Comparison of ENCODE assay signal across 1 cellular context in the genomic region with DNA sequence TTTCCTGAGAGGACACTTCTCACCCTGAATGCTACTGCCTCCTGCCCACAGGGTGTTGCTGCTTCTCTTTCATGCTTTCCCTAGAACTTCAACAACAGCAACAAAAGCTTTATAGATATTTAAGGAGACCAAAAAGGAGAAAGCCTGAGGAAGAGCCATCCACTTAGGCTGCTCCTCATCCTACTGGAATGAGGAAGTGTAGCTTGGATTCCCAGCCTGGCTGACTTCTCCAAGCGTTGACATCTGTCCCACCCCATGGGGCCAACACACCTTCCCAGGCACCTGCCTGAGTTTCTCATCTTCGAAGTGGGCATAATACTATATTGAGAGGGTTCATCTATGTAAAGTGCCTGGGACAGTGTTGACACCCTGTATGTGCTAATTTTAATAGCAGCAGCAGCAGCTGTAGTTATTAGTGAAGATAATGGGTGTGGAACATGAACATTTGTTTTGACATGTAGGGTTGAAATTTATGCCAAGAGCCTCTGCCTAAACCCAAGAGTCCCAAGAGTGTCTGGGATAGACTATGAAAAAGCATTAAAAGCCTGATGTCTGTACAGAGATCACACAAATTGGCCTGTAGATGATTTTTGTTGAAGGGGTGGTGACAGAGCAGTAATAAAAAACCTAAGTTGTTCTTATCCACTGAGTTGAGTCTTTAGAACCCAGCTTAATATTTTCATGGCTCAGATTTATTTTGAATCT.
TF ChIP-seq lines count a peak whose summit lies in the region.

No MANE protein-coding gene starts in this region.

TF ChIP-seq in GM23338, 12 proteins besides CTCF, POLR2A, EP300 and RAD21 (continued from another document):
- no peak for TF ChIP-seq EZH2 (IDR thresholded peaks at IDR 0.05; ENCODE audit: low read depth, unreplicated experiment)
- TF ChIP-seq, protein P1, sequence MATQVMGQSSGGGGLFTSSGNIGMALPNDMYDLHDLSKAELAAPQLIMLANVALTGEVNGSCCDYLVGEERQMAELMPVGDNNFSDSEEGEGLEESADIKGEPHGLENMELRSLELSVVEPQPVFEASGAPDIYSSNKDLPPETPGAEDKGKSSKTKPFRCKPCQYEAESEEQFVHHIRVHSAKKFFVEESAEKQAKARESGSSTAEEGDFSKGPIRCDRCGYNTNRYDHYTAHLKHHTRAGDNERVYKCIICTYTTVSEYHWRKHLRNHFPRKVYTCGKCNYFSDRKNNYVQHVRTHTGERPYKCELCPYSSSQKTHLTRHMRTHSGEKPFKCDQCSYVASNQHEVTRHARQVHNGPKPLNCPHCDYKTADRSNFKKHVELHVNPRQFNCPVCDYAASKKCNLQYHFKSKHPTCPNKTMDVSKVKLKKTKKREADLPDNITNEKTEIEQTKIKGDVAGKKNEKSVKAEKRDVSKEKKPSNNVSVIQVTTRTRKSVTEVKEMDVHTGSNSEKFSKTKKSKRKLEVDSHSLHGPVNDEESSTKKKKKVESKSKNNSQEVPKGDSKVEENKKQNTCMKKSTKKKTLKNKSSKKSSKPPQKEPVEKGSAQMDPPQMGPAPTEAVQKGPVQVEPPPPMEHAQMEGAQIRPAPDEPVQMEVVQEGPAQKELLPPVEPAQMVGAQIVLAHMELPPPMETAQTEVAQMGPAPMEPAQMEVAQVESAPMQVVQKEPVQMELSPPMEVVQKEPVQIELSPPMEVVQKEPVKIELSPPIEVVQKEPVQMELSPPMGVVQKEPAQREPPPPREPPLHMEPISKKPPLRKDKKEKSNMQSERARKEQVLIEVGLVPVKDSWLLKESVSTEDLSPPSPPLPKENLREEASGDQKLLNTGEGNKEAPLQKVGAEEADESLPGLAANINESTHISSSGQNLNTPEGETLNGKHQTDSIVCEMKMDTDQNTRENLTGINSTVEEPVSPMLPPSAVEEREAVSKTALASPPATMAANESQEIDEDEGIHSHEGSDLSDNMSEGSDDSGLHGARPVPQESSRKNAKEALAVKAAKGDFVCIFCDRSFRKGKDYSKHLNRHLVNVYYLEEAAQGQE (IDR thresholded peaks at IDR 0.05; ENCODE audit: unreplicated experiment): no peak
- no peak for TF ChIP-seq ZNF114 (CRISPR knock-in tag; IDR thresholded peaks at IDR 0.05)
- TF ChIP-seq ZNF331 (CRISPR knock-in tag; IDR thresholded peaks at IDR 0.05; ENCODE audit: low read depth): no peak
- TF ChIP-seq JUNB (IDR thresholded peaks at IDR 0.05; ENCODE audit: unreplicated experiment): no peak
- TF ChIP-seq, protein P2, sequence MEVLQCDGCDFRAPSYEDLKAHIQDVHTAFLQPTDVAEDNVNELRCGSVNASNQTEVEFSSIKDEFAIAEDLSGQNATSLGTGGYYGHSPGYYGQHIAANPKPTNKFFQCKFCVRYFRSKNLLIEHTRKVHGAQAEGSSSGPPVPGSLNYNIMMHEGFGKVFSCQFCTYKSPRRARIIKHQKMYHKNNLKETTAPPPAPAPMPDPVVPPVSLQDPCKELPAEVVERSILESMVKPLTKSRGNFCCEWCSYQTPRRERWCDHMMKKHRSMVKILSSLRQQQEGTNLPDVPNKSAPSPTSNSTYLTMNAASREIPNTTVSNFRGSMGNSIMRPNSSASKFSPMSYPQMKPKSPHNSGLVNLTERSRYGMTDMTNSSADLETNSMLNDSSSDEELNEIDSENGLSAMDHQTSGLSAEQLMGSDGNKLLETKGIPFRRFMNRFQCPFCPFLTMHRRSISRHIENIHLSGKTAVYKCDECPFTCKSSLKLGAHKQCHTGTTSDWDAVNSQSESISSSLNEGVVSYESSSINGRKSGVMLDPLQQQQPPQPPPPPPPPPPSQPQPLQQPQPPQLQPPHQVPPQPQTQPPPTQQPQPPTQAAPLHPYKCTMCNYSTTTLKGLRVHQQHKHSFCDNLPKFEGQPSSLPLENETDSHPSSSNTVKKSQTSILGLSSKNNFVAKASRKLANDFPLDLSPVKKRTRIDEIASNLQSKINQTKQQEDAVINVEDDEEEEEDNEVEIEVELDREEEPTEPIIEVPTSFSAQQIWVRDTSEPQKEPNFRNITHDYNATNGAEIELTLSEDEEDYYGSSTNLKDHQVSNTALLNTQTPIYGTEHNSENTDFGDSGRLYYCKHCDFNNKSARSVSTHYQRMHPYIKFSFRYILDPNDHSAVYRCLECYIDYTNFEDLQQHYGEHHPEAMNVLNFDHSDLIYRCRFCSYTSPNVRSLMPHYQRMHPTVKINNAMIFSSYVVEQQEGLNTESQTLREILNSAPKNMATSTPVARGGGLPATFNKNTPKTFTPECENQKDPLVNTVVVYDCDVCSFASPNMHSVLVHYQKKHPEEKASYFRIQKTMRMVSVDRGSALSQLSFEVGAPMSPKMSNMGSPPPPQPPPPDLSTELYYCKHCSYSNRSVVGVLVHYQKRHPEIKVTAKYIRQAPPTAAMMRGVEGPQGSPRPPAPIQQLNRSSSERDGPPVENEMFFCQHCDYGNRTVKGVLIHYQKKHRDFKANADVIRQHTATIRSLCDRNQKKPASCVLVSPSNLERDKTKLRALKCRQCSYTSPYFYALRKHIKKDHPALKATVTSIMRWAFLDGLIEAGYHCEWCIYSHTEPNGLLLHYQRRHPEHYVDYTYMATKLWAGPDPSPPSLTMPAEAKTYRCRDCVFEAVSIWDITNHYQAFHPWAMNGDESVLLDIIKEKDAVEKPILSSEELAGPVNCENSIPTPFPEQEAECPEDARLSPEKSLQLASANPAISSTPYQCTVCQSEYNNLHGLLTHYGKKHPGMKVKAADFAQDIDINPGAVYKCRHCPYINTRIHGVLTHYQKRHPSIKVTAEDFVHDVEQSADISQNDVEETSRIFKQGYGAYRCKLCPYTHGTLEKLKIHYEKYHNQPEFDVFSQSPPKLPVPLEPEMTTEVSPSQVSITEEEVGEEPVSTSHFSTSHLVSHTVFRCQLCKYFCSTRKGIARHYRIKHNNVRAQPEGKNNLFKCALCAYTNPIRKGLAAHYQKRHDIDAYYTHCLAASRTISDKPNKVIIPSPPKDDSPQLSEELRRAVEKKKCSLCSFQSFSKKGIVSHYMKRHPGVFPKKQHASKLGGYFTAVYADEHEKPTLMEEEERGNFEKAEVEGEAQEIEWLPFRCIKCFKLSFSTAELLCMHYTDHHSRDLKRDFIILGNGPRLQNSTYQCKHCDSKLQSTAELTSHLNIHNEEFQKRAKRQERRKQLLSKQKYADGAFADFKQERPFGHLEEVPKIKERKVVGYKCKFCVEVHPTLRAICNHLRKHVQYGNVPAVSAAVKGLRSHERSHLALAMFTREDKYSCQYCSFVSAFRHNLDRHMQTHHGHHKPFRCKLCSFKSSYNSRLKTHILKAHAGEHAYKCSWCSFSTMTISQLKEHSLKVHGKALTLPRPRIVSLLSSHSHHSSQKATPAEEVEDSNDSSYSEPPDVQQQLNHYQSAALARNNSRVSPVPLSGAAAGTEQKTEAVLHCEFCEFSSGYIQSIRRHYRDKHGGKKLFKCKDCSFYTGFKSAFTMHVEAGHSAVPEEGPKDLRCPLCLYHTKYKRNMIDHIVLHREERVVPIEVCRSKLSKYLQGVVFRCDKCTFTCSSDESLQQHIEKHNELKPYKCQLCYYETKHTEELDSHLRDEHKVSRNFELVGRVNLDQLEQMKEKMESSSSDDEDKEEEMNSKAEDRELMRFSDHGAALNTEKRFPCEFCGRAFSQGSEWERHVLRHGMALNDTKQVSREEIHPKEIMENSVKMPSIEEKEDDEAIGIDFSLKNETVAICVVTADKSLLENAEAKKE (CRISPR knock-in tag; IDR thresholded peaks at IDR 0.05): no peak
- no peak for TF ChIP-seq STAT1 (IDR thresholded peaks at IDR 0.05; ENCODE audit: unreplicated experiment)
- TF ChIP-seq POLR2AphosphoS5 (IDR thresholded peaks at IDR 0.05; ENCODE audit: low read depth): no peak
- TF ChIP-seq NANOG (IDR thresholded peaks at IDR 0.05; ENCODE audit: borderline replicate concordance): no peak
